In genomic region chr20:36445847-36446246, GRCh38 we compare ENCODE assay signal across 7 cellular contexts.
"Had no signal": no experiment of that assay in that cellular context is flagged by ENCODE, and none has a peak within 500 bp of the region (broad histone marks: within the 10 kb centered on the region; RNA-seq: fewer than 3 reads in every experiment).

No MANE protein-coding gene starts in this region.

- ATAC-seq: HCT116 had no signal

- H3K4me3 ChIP-seq: GM23248, HAP-1 had no signal

- H2AFZ ChIP-seq: GM23248 had no signal

- H3K36me3 ChIP-seq: HAP-1 had no signal

- H3K36me3 Mint-ChIP-seq: IgD-negative memory B cell had no signal

- DNase-seq: GM23248, GOT3, H7, KG1 had no signal

- H3K9me3 Mint-ChIP-seq: IgD-negative memory B cell had no signal

- H3K4me3 Mint-ChIP-seq: IgD-negative memory B cell had no signal

- H3K27ac ChIP-seq: GM23248 had no signal

- H3K4me1 Mint-ChIP-seq: IgD-negative memory B cell had no signal

- H3K9me3 ChIP-seq: HAP-1 had no signal

- H3K4me1 ChIP-seq: HAP-1 had no signal

- H3K9ac ChIP-seq: GM23248 had no signal
